16 cellular contexts compared by ENCODE assay signal in the genomic region with DNA sequence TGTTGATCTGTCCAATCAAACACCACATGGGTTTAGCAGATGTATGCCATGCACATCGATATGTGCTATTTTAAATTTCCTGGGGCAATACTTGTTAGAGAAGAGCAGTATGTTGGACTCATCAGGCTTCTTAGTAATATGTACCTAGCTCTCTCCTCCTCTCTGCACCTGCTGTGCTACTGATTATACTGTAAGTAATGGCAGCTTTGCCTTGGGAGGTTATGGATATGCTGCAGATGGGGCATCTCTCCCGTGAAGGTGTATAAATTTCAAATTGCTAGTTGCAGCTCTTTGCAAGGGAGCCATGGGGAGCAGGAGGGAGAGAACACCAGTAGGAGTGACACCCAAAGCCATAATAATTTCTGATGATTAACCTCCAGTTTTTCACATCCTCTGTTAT.
A peak's percentile ranks its signal among the peaks of the same experiment; 100 is the strongest.
DNase-seq lines count a peak whose midpoint lies in the region; ATAC-seq, FAIRE-seq and TF ChIP-seq lines count a peak whose summit lies in the region.
"Had no signal": no experiment of that assay in that cellular context is flagged by ENCODE, and none has a peak within 500 bp of the region (broad histone marks: within the 10 kb centered on the region; RNA-seq: fewer than 3 reads in every experiment).

No MANE protein-coding gene starts in this region.

- no peaks in the 10 kb centered on the region for H3K27me3 ChIP-seq in bronchial epithelial cell (ENCODE audit: control insufficient read depth, insufficient read depth, low read length)

- H3K4me3 ChIP-seq in bronchial epithelial cell (ENCODE audit: low read depth, low read length) (no peak overlapping the region), kidney (ENCODE audit: low read length in 2 of 2) (no peak overlapping the region)
- H3K4me3 ChIP-seq: HAP-1 had no signal

- H3K27ac ChIP-seq in kidney (ENCODE audit: low read depth in 2 of 2, low read length in 2 of 2): no peak overlapping the region

- peak in 2 of 3 experiments; percentile 66 to 92 for DNase-seq in NCI-H1417 (lab: John Stamatoyannopoulos, UW)
- DNase-seq in NCI-H146 treated with DMSO at 0.1 percent for 48 hours (lab: John Stamatoyannopoulos, UW; ENCODE audit: unreplicated experiment): peak; percentile 24
- DNase-seq in NCI-H69 (lab: John Stamatoyannopoulos, UW): peak; percentile 99
- DNase-seq in bronchial epithelial cell (ENCODE audit: low read depth): no peak
- DNase-seq in kidney: no peak
- DNase-seq: C1 segment of cervical spinal cord; CD4-positive, alpha-beta T cell; DMS79 had no signal

- no peaks in the 10 kb centered on the region for H3K9me3 ChIP-seq in kidney (ENCODE audit: control insufficient read depth in 1 of 2, low read length in 2 of 2)
- H3K9me3 ChIP-seq: HAP-1 had no signal

- intact Hi-C loops in kidney (cut with DNase I): no loop called here

- no peak for TF ChIP-seq CTCF in bronchial epithelial cell (IDR thresholded peaks at IDR 0.05; ENCODE audit: insufficient read depth, low read length, severe bottlenecking)
- no peak for TF ChIP-seq CTCF in kidney (IDR thresholded peaks at IDR 0.05; ENCODE audit: borderline replicate concordance, extremely low read depth, insufficient read depth)

- no peak overlapping the region for H3K9ac ChIP-seq in kidney (ENCODE audit: low read length in 2 of 2)

- FAIRE-seq in bronchial epithelial cell (lab: Jason Lieb, UNC) (peak; percentile 7), kidney (lab: Jason Lieb, UNC) (no peak)
- FAIRE-seq: A204.1, GM12891, H1, HepG2, HTR-8/SVneo had no signal

- H3K36me3 ChIP-seq in bronchial epithelial cell (ENCODE audit: control insufficient read depth, insufficient read depth, low read length) (no peaks in the 10 kb centered on the region), kidney (ENCODE audit: control insufficient read depth in 1 of 2, insufficient read depth in 2 of 2, low read length in 2 of 2) (no peaks in the 10 kb centered on the region)
- H3K36me3 ChIP-seq: HAP-1 had no signal

- H3K4me1 ChIP-seq in kidney (ENCODE audit: control insufficient read depth in 1 of 2, insufficient read depth in 1 of 2, low read depth in 1 of 2, low read length in 2 of 2): no peaks in the 10 kb centered on the region
- H3K4me1 ChIP-seq: HAP-1 had no signal

- ATAC-seq in HG02970 (IDR thresholded peaks at IDR 0.05; ENCODE audit: low FRiP score, unreplicated experiment): no peak
- ATAC-seq in GM21528 (IDR thresholded peaks at IDR 0.05; ENCODE audit: low FRiP score, unreplicated experiment): no peak
- ATAC-seq: HepG2 had no signal

Comparison
In these comparisons a context has a peak if more than half of its experiments do, and no peak if none do; other contexts are left out.
1. DNase-seq: peak in NCI-H1417 (2 of 3), NCI-H146 treated with DMSO at 0.1 percent for 48 hours (single experiment) and NCI-H69 (single experiment); none in bronchial epithelial cell (single experiment) and kidney (single experiment).